In the genomic region with DNA sequence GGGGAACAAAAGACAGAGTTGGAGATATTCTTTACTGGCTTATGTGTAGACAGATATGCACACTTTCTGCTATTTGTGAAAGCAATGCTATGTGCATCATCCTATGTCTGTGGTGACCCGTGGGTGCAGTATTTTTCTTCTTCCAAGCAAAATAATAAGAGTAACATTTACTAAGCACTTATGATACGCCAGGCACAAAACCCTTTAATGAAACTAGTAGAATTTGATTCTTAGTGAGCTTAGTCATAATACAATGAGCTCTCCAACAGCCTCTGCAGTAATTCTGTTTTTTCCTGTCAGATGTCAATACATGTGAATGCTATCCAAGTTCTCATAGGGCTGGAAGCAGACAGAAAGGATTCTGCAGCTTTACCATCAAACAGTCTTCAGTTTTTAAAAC, we compare ENCODE assay signal across 35 cellular contexts.
"Had no signal": no experiment of that assay in that cellular context is flagged by ENCODE, and none has a peak within 500 bp of the region (broad histone marks: within the 10 kb centered on the region; RNA-seq: fewer than 3 reads in every experiment).

No MANE protein-coding gene starts in this region.

- H3K27me3 ChIP-seq: ascending aorta, esophagus squamous epithelium, ovary, thyroid gland, upper lobe of left lung, vagina had no signal

- ATAC-seq: left lobe of liver; lower lobe of right lung; mucosa of descending colon; sciatic nerve; stimulated activated memory B cell treated with anti-CD40 and anti-IgM and Interleukin-4, amounts not matched to agents 10 μg/mL and 1 μg/mL and 100 μg/mL, for 72 hours; stimulated activated naive CD8-positive, alpha-beta T cell treated with anti-CD3 and anti-CD28 coated beads, Interleukin-15, amount 100 ng/mL, for 72 hours; T-helper 17 cell had no signal

- H3K4me3 Mint-ChIP-seq: activated CD4-positive, alpha-beta memory T cell treated with anti-CD3 and anti-CD28 coated beads for 36 hours; activated CD4-positive, alpha-beta T cell treated with anti-CD3 and anti-CD28 coated beads, Interleukin-2, amount 10 ng/mL, durations not matched to agents 24 days and 14 days; activated naive CD4-positive, alpha-beta T cell treated with anti-CD3 and anti-CD28 coated beads for 36 hours; activated naive CD8-positive, alpha-beta T cell treated with anti-CD3 and anti-CD28 coated beads for 36 hours; activated T-helper 1 cell treated with anti-CD3 and anti-CD28 coated beads, Interleukin-12 subunit alpha, Interleukin-12 subunit beta, Interleukin-2, Interleukin-4 antibody, amounts not matched to agents 30 ng/mL and 10 ng/mL and 1 ng/mL, durations not matched to agents 14 hours and 24 hours and 36 hours; nephron; stimulated activated memory B cell treated with anti-CD40 and anti-IgM and Interleukin-4, amounts not matched to agents 10 μg/mL and 1 μg/mL and 100 μg/mL, for 72 hours; stimulated activated naive CD8-positive, alpha-beta T cell treated with anti-CD3 and anti-CD28 coated beads, Interleukin-15, amount 100 ng/mL, for 72 hours; T-helper 17 cell had no signal

- H3K9me3 Mint-ChIP-seq: activated CD4-positive, alpha-beta T cell treated with anti-CD3 and anti-CD28 coated beads, Interleukin-2, amount 10 ng/mL, durations not matched to agents 24 days and 14 days; activated naive CD4-positive, alpha-beta T cell treated with anti-CD3 and anti-CD28 coated beads for 36 hours; activated naive CD8-positive, alpha-beta T cell treated with anti-CD3 and anti-CD28 coated beads for 36 hours; nephron had no signal

- H3K27ac ChIP-seq: ascending aorta, epithelial cell of prostate, esophagus squamous epithelium, lower lobe of right lung, ovary, thyroid gland, upper lobe of left lung, vagina had no signal

- H3K36me3 ChIP-seq: ascending aorta, esophagus squamous epithelium, lower lobe of right lung, ovary, thyroid gland, upper lobe of left lung, vagina had no signal

- FAIRE-seq: colon, frontal cortex had no signal

- H3K36me3 Mint-ChIP-seq: activated CD4-positive, alpha-beta memory T cell treated with anti-CD3 and anti-CD28 coated beads for 36 hours; activated naive CD8-positive, alpha-beta T cell treated with anti-CD3 and anti-CD28 coated beads for 36 hours; stimulated activated memory B cell treated with anti-CD40 and anti-IgM and Interleukin-4, amounts not matched to agents 10 μg/mL and 1 μg/mL and 100 μg/mL, for 72 hours had no signal

- DNase-seq: activated CD4-positive, alpha-beta memory T cell treated with anti-CD3 and anti-CD28 coated beads for 36 hours; activated CD4-positive, alpha-beta T cell treated with anti-CD3 and anti-CD28 coated beads, Interleukin-2, amount 10 ng/mL, durations not matched to agents 24 days and 14 days; activated CD4-positive, CD25-positive, alpha-beta regulatory T cell treated with anti-CD3 and anti-CD28 coated beads, Interleukin-2, amount 50 U/mL, for 72 hours; activated CD8-positive, alpha-beta memory T cell treated with anti-CD3 and anti-CD28 coated beads, Interleukin-2, amount 50 U/mL, for 4 hours; activated effector memory CD4-positive, alpha-beta T cell treated with anti-CD3 and anti-CD28 coated beads, Interleukin-2, amount 50 U/mL, for 16 hours; activated naive CD4-positive, alpha-beta T cell treated with anti-CD3 and anti-CD28 coated beads for 36 hours; activated naive CD8-positive, alpha-beta T cell treated with anti-CD3 and anti-CD28 coated beads for 36 hours; activated T-cell treated with anti-CD3 and anti-CD28 coated beads, Interleukin-2, amount 50 U/mL, for 1 hour; dermis blood vessel endothelial cell; effector CD4-positive, alpha-beta T cell; esophagus squamous epithelium; kidney glomerular epithelial cell; lower lobe of right lung; mucosa of descending colon; ovary; stimulated activated CD4-positive, alpha-beta T cell treated with anti-CD3 and anti-CD28 coated beads, Interleukin-1b, Interleukin-23, amount 100 ng/mL, for 48 hours; stimulated activated CD4-positive, alpha-beta T cell treated with anti-CD3 and anti-CD28 coated beads, Interleukin-4, amount 100 ng/mL, for 4 hours; stimulated activated CD8-positive, alpha-beta memory T cell treated with anti-CD3 and anti-CD28 coated beads, Interleukin-4, amount 100 ng/mL, for 48 hours; stimulated activated naive CD8-positive, alpha-beta T cell treated with anti-CD3 and anti-CD28 coated beads, Interleukin-15, amount 100 ng/mL, for 72 hours; T-helper 17 cell; T1000; thyroid gland; upper lobe of left lung had no signal

- H3K4me2 ChIP-seq: smooth muscle cell had no signal

- H3K27ac Mint-ChIP-seq: activated CD4-positive, alpha-beta memory T cell treated with anti-CD3 and anti-CD28 coated beads for 36 hours; activated CD4-positive, alpha-beta T cell treated with anti-CD3 and anti-CD28 coated beads, Interleukin-2, amount 10 ng/mL, durations not matched to agents 24 days and 14 days; activated naive CD4-positive, alpha-beta T cell treated with anti-CD3 and anti-CD28 coated beads for 36 hours; activated naive CD8-positive, alpha-beta T cell treated with anti-CD3 and anti-CD28 coated beads for 36 hours; activated T-helper 1 cell treated with anti-CD3 and anti-CD28 coated beads, Interleukin-12 subunit alpha, Interleukin-12 subunit beta, Interleukin-2, Interleukin-4 antibody, amounts not matched to agents 30 ng/mL and 10 ng/mL and 1 ng/mL, durations not matched to agents 14 hours and 24 hours and 36 hours; nephron; progenitor cell of endocrine pancreas; stimulated activated memory B cell treated with anti-CD40 and anti-IgM and Interleukin-4, amounts not matched to agents 10 μg/mL and 1 μg/mL and 100 μg/mL, for 72 hours; stimulated activated naive CD8-positive, alpha-beta T cell treated with anti-CD3 and anti-CD28 coated beads, Interleukin-15, amount 100 ng/mL, for 72 hours; T-helper 17 cell had no signal

- H3K4me1 ChIP-seq: ascending aorta, lower lobe of right lung, thyroid gland, upper lobe of left lung, vagina had no signal

- H3K4me3 ChIP-seq: ascending aorta, esophagus squamous epithelium, lower lobe of right lung, mucosa of descending colon, ovary, smooth muscle cell, thyroid gland, upper lobe of left lung, vagina had no signal

- H3K27me3 Mint-ChIP-seq: activated CD4-positive, alpha-beta memory T cell treated with anti-CD3 and anti-CD28 coated beads for 36 hours; activated CD4-positive, alpha-beta T cell treated with anti-CD3 and anti-CD28 coated beads, Interleukin-2, amount 10 ng/mL, durations not matched to agents 24 days and 14 days; activated naive CD8-positive, alpha-beta T cell treated with anti-CD3 and anti-CD28 coated beads for 36 hours; progenitor cell of endocrine pancreas; stimulated activated naive CD8-positive, alpha-beta T cell treated with anti-CD3 and anti-CD28 coated beads, Interleukin-15, amount 100 ng/mL, for 72 hours; T-helper 17 cell had no signal

- H3K9me3 ChIP-seq: ascending aorta, esophagus squamous epithelium, lower lobe of right lung, mucosa of descending colon, ovary, thyroid gland, upper lobe of left lung, vagina had no signal

- H3K4me1 Mint-ChIP-seq: activated CD4-positive, alpha-beta T cell treated with anti-CD3 and anti-CD28 coated beads, Interleukin-2, amount 10 ng/mL, durations not matched to agents 24 days and 14 days; activated naive CD8-positive, alpha-beta T cell treated with anti-CD3 and anti-CD28 coated beads for 36 hours; nephron; stimulated activated memory B cell treated with anti-CD40 and anti-IgM and Interleukin-4, amounts not matched to agents 10 μg/mL and 1 μg/mL and 100 μg/mL, for 72 hours; stimulated activated naive CD8-positive, alpha-beta T cell treated with anti-CD3 and anti-CD28 coated beads, Interleukin-15, amount 100 ng/mL, for 72 hours; T-helper 17 cell had no signal
